17 cellular contexts compared by ENCODE assay signal in the genomic region with DNA sequence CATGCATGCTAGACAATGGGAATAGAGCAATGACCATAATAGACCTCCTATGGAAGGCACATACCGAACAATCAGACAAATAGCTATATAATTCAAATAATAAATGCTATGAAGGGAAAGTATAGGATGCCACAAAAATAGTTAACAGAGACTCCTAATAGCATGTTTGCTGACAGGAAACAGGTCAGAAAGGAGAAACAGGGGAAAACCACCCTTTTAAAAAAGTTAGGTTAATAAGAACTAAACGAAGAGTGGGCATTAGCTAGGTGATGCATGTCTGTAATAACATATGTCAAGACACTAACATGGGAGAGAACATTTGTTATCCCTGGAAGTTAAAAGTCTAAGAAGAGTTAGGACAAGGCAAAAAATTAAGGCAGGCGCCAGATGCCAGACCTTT.
"Had no signal": no experiment of that assay in that cellular context is flagged by ENCODE, and none has a peak within 500 bp of the region (broad histone marks: within the 10 kb centered on the region; RNA-seq: fewer than 3 reads in every experiment).

No MANE protein-coding gene starts in this region.

- H3K27me3 ChIP-seq: neutrophil, pancreas, right lobe of liver, testis had no signal

- H3K36me3 ChIP-seq: neutrophil, pancreas, right lobe of liver had no signal

- H3K27ac Mint-ChIP-seq: activated CD4-positive, alpha-beta memory T cell treated with anti-CD3 and anti-CD28 coated beads, Interleukin-2, amount 10 ng/mL, durations not matched to agents 7 days and 5 days; activated CD8-positive, alpha-beta memory T cell treated with anti-CD3 and anti-CD28 coated beads, Interleukin-2, amount 10 ng/mL, durations not matched to agents 7 days and 5 days had no signal

- H3K4me3 ChIP-seq: pancreas, right lobe of liver, testis had no signal

- H3K9me3 Mint-ChIP-seq: effector memory CD8-positive, alpha-beta T cell; immature natural killer cell had no signal

- H3K4me3 Mint-ChIP-seq: activated CD4-positive, alpha-beta memory T cell treated with anti-CD3 and anti-CD28 coated beads, Interleukin-2, amount 10 ng/mL, durations not matched to agents 7 days and 5 days; activated CD8-positive, alpha-beta memory T cell treated with anti-CD3 and anti-CD28 coated beads, Interleukin-2, amount 10 ng/mL, durations not matched to agents 7 days and 5 days; type B pancreatic cell; WTC11 had no signal

- H3K4me1 ChIP-seq: testis had no signal

- H3K27me3 Mint-ChIP-seq: activated CD4-positive, alpha-beta memory T cell treated with anti-CD3 and anti-CD28 coated beads, Interleukin-2, amount 10 ng/mL, durations not matched to agents 7 days and 5 days; activated CD8-positive, alpha-beta memory T cell treated with anti-CD3 and anti-CD28 coated beads, Interleukin-2, amount 10 ng/mL, durations not matched to agents 7 days and 5 days; activated naive CD8-positive, alpha-beta T cell; effector memory CD8-positive, alpha-beta T cell; naive thymus-derived CD4-positive, alpha-beta T cell; type B pancreatic cell had no signal

- H3K9me3 ChIP-seq: neutrophil, pancreas, right lobe of liver, testis had no signal

- H3K36me3 Mint-ChIP-seq: immature natural killer cell had no signal

- ATAC-seq: activated CD8-positive, alpha-beta memory T cell treated with anti-CD3 and anti-CD28 coated beads, Interleukin-2, amount 10 ng/mL, durations not matched to agents 7 days and 5 days; effector memory CD8-positive, alpha-beta T cell; left ventricle myocardium superior; naive thymus-derived CD4-positive, alpha-beta T cell; pancreas; right lobe of liver had no signal

- H3K27ac ChIP-seq: pancreas, right lobe of liver, testis had no signal

- DNase-seq: activated CD4-positive, alpha-beta memory T cell treated with anti-CD3 and anti-CD28 coated beads, Interleukin-2, amount 10 ng/mL, durations not matched to agents 7 days and 5 days; activated CD4-positive, alpha-beta T cell treated with anti-CD3 and anti-CD28 coated beads for 48 hours; activated CD8-positive, alpha-beta memory T cell treated with anti-CD3 and anti-CD28 coated beads, Interleukin-2, amount 10 ng/mL, durations not matched to agents 7 days and 5 days; effector memory CD8-positive, alpha-beta T cell; immature natural killer cell; left ventricle myocardium superior; naive thymus-derived CD4-positive, alpha-beta T cell; pancreas; right lobe of liver; small intestine; stimulated activated CD4-positive, alpha-beta T cell treated with anti-CD3 and anti-CD28 coated beads, Interleukin-15, amount 100 ng/mL, for 24 hours; stimulated activated CD4-positive, alpha-beta T cell treated with anti-CD3 and anti-CD28 coated beads, Interleukin-2, amount 100 ng/mL, for 48 hours; testis had no signal
